ENCODE assay signal across 8 cellular contexts in the genomic region with DNA sequence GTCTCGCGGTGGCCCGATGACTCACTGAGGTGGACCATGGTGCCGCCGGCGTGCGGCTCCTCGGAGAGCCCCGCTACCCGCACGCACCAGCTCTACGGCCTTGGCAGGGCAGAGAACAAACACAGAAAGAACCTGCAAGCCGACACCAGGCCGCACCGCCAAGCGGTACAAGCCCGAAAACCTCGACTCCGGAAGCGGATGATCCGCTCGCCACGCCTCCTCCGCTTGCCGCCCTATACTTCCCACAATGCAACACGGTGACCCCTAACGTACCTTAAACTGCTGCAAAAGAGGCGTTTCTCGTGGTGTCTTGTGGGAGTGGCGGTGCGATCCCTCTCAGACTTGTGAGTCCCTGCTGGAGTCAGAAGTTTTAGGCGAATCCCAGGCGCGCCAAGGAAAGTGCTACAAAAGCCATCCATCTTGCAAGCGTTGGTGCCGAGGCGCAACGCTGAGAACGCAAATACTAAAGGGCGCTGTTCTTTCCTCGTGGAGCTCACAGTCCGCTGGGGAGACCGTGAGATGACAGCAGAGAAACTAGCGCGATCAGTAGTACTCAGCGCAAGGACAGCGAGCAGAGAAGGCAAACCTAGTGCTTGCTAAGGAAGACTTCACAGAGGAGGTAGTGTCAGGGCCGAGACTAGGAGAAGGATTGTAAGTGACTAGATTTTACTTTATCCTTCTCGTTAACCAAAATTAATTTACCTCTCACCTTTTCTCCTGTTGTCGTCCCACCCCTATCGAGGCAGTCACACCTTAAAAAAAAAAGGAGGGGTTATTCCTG. TPM values are rescaled to one million over a fixed set of nuclear protein-coding genes. Genes with fewer than 3 reads are reported as not detected.
DNase-seq lines count a peak whose midpoint lies in the region; ATAC-seq and TF ChIP-seq lines count a peak whose summit lies in the region.

A gene (minus strand): TSS at position 200 of the 781 bp plus-strand sequence. CDS start 162 bp downstream, at position 38.

- DNase-seq in NCI-H1436 treated with DMSO at 0.1 percent for 48 hours (lab: John Stamatoyannopoulos, UW) (peak; percentile 68), T-cell (peak; percentile 80 to 95 (median 91)), heart left ventricle (peak; percentile 92 to 96 (median 95)), pons (ENCODE audit: low spot score) (peak; percentile 96), type B pancreatic cell (ENCODE audit: extremely low spot score, unreplicated experiment) (peak; percentile 89)

- H3K4me3 ChIP-seq in GM12875 (ENCODE audit: low read depth, low read length) = peak within 1 kb of the TSS; percentile 80
- H3K4me3 ChIP-seq in heart left ventricle = peak within 1 kb of the TSS; percentile 64 to 97 (median 84)

- H3K36me3 ChIP-seq in heart left ventricle = peaks cover 0 to 30% (median 23%) of the 10 kb centered on the region in 9 donors

- H3K27ac ChIP-seq in adipose tissue (ENCODE audit: low read depth, low read length) = peak within 1 kb of the TSS; percentile 13
- H3K27ac ChIP-seq in heart left ventricle = peak within 1 kb of the TSS; percentile 75 to 97 (median 88)

- intact Hi-C loops in heart left ventricle (cut with DNase I) = loop anchor here in 2 of 10 donors (5.0 to 10.0 kb wide), 3 partner anchors 85 to 242 kb away; a partner anchor contains a TSS

- POLR2A ChIA-PET in T-cell (lab: Charles Lee) = interaction anchor here (0.6 to 1.0 kb wide), 5 partner anchors 10 to 909 kb away, joined by 3 to 6 read pairs (median 3); a partner anchor contains a TSS

- CTCF ChIA-PET in T-cell (lab: Charles Lee) = interaction anchor here in 1 of 2 donors (0.6 to 0.7 kb wide), 3 partner anchors 88 to 1935 kb away, joined by 3 read pairs; no protein-coding TSS in a partner anchor

- H3K4me1 Mint-ChIP-seq in T-cell (peaks cover 23 to 45% (median 37%) of the 10 kb centered on the region in 3 donors), type B pancreatic cell (ENCODE audit: unreplicated experiment) (peaks cover 24% of the 10 kb centered on the region)

- peaks cover 3 to 34% (median 24%) of the 10 kb centered on the region in 12 donors for H3K4me1 ChIP-seq in heart left ventricle

- peak within 1 kb of the TSS; percentile 94 to 97 for H3K27ac Mint-ChIP-seq in T-cell
- H3K27ac Mint-ChIP-seq in type B pancreatic cell = peak within 1 kb of the TSS; percentile 97

- peak; percentile 89 for ATAC-seq in HG02798 (IDR thresholded peaks at IDR 0.05; ENCODE audit: poor library complexity, unreplicated experiment)
- peak; percentile 90 to 93 (median 91) for ATAC-seq in T-cell (replicated peaks in 1 of 4)
- ATAC-seq in heart left ventricle = peak; percentile 98 to 99 (median 99)

- H3K36me3 Mint-ChIP-seq in T-cell (peaks cover 10% of the 10 kb centered on the region), type B pancreatic cell (peaks cover 9% of the 10 kb centered on the region)

- WGBS in adipose tissue, 3 donors = 0 to 1% (median 0%) methylated on average over 51 of the region's 51 CpGs
- WGBS in heart left ventricle, 4 donors = 0 to 1% (median 1%) methylated on average over 25 to 51 of the region's 51 CpGs

- H3K9me3 ChIP-seq in heart left ventricle = no peaks in the 10 kb centered on the region

- H3K4me3 Mint-ChIP-seq in T-cell (peak within 1 kb of the TSS; percentile 90 to 98 (median 98)), type B pancreatic cell (peak within 1 kb of the TSS; percentile 97)

- TF ChIP-seq POLR2A in heart left ventricle (IDR thresholded peaks at IDR 0.05) = peak in 1 of 2 donors; percentile 79

- H3K27me3 Mint-ChIP-seq in T-cell (no peaks in the 10 kb centered on the region), type B pancreatic cell (no peaks in the 10 kb centered on the region)

- H3K9me3 Mint-ChIP-seq in T-cell (no peaks in the 10 kb centered on the region), type B pancreatic cell (no peaks in the 10 kb centered on the region)

- H3K27me3 ChIP-seq in heart left ventricle = no peaks in the 10 kb centered on the region

- TF ChIP-seq CTCF in GM12875 (IDR thresholded peaks at IDR 0.05; ENCODE audit: borderline replicate concordance, insufficient read depth, low read depth, low read length) (no peak), heart left ventricle (IDR thresholded peaks at IDR 0.05) (peak in 2 of 12 donors; percentile 7 to 10), type B pancreatic cell (conservative IDR thresholded peaks at IDR 0.05) (peak; percentile 24)

RNA-seq across cellular contexts. Expression of the gene that starts here (rescaled TPM):
- total RNA-seq in T-cell (10 to 100 TPM; 33.3 to 56.5 (median 55.2) TPM), heart left ventricle (100 to 1,000 TPM in 6 of 9 donors, 10 to 100 TPM in 3; 56.5 to 112 (median 101) TPM), type B pancreatic cell (ENCODE audit: low replicate concordance) (107 and 115 TPM in 2 replicates)
- polyA plus RNA-seq in adipose tissue (10 to 100 TPM; 37.3 to 79.6 (median 52.4) TPM), heart left ventricle (10 to 100 TPM; 80.5 to 85.8 TPM)

Comparison
In these comparisons a context has a peak if more than half of its experiments do, and no peak if none do; other contexts are left out.
1. Peak in every context shown above with its lines: DNase-seq, ATAC-seq, H3K4me3 ChIP-seq and H3K27ac ChIP-seq.